In genomic region chr16:31501226-31501965, GRCh38 we compare ENCODE assay signal across 2 cellular contexts.
TF ChIP-seq lines count a peak whose summit lies in the region.

No MANE protein-coding gene starts in this region.

TF ChIP-seq in K562, 482 proteins besides CTCF, POLR2A, EP300 and RAD21:
- TF ChIP-seq FIP1L1 (IDR thresholded peaks at IDR 0.05; ENCODE audit: low read depth, low read length, poor library complexity, severe bottlenecking) = no peak
- TF ChIP-seq MEF2A (IDR thresholded peaks at IDR 0.05; ENCODE audit: control insufficient read depth, low read depth, low read length) = no peak
- TF ChIP-seq KDM1A (IDR thresholded peaks at IDR 0.05) = peak; percentile 37; a peak in 3 of 4 replicates
- no peak for TF ChIP-seq CTBP1 (IDR thresholded peaks at IDR 0.05; ENCODE audit: borderline replicate concordance)
- no peak for TF ChIP-seq DEAF1 (CRISPR knock-in tag; IDR thresholded peaks at IDR 0.05)

TF ChIP-seq in liver, 16 proteins besides CTCF, POLR2A, EP300 and RAD21:
- TF ChIP-seq HNF4A (conservative IDR thresholded peaks at IDR 0.05) (peak; percentile 98 to 99), TAF1 (conservative IDR thresholded peaks at IDR 0.05) (no peak), RXRA (IDR thresholded peaks at IDR 0.05) (peak; percentile 80 to 93), MAX (IDR thresholded peaks at IDR 0.05) (no peak), YY1 (IDR thresholded peaks at IDR 0.05) (peak; percentile 75), FOXA1 (IDR thresholded peaks at IDR 0.05) (no peak), EGR1 (IDR thresholded peaks at IDR 0.05; ENCODE audit: low read depth in 2 of 2) (peak in 1 of 2 donors; percentile 42), GABPA (IDR thresholded peaks at IDR 0.05 in 1 of 2, conservative IDR thresholded peaks at IDR 0.05 in 1 of 2) (peak in 1 of 2 donors; percentile 66), ATF3 (IDR thresholded peaks at IDR 0.05) (peak; percentile 51), FOXA2 (IDR thresholded peaks at IDR 0.05) (peak; percentile 42), NR2F2 (IDR thresholded peaks at IDR 0.05) (peak; percentile 63), HNF4G (IDR thresholded peaks at IDR 0.05) (peak; percentile 88), JUND (IDR thresholded peaks at IDR 0.05) (peak; percentile 61 to 81), SP1 (IDR thresholded peaks at IDR 0.05) (peak; percentile 94)
- TF ChIP-seq, protein P1, sequence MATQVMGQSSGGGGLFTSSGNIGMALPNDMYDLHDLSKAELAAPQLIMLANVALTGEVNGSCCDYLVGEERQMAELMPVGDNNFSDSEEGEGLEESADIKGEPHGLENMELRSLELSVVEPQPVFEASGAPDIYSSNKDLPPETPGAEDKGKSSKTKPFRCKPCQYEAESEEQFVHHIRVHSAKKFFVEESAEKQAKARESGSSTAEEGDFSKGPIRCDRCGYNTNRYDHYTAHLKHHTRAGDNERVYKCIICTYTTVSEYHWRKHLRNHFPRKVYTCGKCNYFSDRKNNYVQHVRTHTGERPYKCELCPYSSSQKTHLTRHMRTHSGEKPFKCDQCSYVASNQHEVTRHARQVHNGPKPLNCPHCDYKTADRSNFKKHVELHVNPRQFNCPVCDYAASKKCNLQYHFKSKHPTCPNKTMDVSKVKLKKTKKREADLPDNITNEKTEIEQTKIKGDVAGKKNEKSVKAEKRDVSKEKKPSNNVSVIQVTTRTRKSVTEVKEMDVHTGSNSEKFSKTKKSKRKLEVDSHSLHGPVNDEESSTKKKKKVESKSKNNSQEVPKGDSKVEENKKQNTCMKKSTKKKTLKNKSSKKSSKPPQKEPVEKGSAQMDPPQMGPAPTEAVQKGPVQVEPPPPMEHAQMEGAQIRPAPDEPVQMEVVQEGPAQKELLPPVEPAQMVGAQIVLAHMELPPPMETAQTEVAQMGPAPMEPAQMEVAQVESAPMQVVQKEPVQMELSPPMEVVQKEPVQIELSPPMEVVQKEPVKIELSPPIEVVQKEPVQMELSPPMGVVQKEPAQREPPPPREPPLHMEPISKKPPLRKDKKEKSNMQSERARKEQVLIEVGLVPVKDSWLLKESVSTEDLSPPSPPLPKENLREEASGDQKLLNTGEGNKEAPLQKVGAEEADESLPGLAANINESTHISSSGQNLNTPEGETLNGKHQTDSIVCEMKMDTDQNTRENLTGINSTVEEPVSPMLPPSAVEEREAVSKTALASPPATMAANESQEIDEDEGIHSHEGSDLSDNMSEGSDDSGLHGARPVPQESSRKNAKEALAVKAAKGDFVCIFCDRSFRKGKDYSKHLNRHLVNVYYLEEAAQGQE (IDR thresholded peaks at IDR 0.05) = peak; percentile 56
- TF ChIP-seq, protein P2, sequence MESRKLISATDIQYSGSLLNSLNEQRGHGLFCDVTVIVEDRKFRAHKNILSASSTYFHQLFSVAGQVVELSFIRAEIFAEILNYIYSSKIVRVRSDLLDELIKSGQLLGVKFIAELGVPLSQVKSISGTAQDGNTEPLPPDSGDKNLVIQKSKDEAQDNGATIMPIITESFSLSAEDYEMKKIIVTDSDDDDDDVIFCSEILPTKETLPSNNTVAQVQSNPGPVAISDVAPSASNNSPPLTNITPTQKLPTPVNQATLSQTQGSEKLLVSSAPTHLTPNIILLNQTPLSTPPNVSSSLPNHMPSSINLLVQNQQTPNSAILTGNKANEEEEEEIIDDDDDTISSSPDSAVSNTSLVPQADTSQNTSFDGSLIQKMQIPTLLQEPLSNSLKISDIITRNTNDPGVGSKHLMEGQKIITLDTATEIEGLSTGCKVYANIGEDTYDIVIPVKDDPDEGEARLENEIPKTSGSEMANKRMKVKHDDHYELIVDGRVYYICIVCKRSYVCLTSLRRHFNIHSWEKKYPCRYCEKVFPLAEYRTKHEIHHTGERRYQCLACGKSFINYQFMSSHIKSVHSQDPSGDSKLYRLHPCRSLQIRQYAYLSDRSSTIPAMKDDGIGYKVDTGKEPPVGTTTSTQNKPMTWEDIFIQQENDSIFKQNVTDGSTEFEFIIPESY (IDR thresholded peaks at IDR 0.05) = no peak
